ENCODE assay signal across 12 cellular contexts in the genomic region with DNA sequence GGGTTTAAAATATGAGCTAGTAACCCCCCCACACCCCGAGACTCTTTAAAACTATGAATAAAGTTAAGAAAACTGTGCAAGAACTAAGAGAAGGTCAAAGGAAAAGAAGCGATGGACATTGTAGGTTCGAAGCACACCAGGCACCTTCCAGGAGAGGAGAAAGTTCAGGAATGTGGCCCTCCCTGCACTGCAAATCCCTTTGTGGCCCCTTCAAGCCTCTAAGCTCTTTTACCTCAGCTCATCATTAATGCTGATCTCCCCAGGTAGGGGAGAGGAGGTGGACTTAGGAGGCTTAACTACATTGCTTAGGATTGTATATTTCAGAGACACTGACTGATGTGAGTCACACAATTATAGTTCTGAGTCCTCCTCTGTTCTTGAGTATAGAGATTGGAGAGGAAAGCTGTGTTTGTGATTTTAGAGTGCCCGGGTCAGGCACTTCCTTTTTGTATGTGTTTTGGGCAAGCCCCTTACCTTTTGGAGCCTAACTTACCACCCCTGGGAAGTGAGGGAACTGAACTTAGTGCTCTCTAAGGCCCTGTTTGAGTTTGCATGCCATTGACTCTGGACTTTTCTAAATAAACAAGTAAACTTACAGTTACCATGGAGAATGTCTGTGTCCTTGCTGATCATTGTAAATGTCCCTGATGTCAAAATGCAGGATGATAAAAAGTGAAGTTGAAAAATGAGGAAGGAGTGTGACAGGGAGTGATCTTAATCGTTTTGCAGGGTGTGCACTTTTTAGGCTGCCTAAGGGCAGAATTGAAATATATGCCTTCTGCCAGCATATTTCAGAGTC.
DNase-seq lines count a peak whose midpoint lies in the region; ATAC-seq and TF ChIP-seq lines count a peak whose summit lies in the region.
"Had no signal": no experiment of that assay in that cellular context is flagged by ENCODE, and none has a peak within 500 bp of the region (broad histone marks: within the 10 kb centered on the region; RNA-seq: fewer than 3 reads in every experiment).

No MANE protein-coding gene starts in this region.

- no peaks in the 10 kb centered on the region for H3K27me3 Mint-ChIP-seq in memory B cell

- H3K79me2 ChIP-seq in ACC112 (ENCODE audit: control insufficient read depth, insufficient read depth, low read length, unreplicated experiment), result no peaks in the 10 kb centered on the region

- ATAC-seq in memory B cell (ENCODE audit: low read depth), result peak; percentile 59
- ATAC-seq in GM18502 (IDR thresholded peaks at IDR 0.05; ENCODE audit: poor library complexity, unreplicated experiment), result no peak

- H3K4me3 ChIP-seq in ACC112 (ENCODE audit: low read depth, low read length) (no peak overlapping the region), astrocyte of the spinal cord (ENCODE audit: low read depth, low read length) (no peak overlapping the region)

- TF ChIP-seq CTCF in astrocyte of the spinal cord (IDR thresholded peaks at IDR 0.05; ENCODE audit: low read depth, low read length), result no peak

- peak overlapping the region; percentile 26 for H2AFZ ChIP-seq in ACC112 (ENCODE audit: low read length, unreplicated experiment)

- H3K27me3 ChIP-seq in ACC112 (ENCODE audit: insufficient read depth, low read length), result no peaks in the 10 kb centered on the region

- peak overlapping the region; percentile 95 for H3K27ac ChIP-seq in ACC112 (ENCODE audit: low read depth, low read length)
- H3K27ac ChIP-seq: C4-2B had no signal

- peaks cover 28% of the 10 kb centered on the region for H3K4me1 ChIP-seq in ACC112 (ENCODE audit: control insufficient read depth, insufficient read depth, low read length, unreplicated experiment)

- H3K27ac Mint-ChIP-seq in memory B cell, result no peak overlapping the region

- in situ Hi-C loops in astrocyte of the spinal cord (cut with HindIII; ENCODE audit: low sequenced_read_pairs), result no loop called here

- no peaks in the 10 kb centered on the region for H3K36me3 Mint-ChIP-seq in memory B cell

- H3K36me3 ChIP-seq in ACC112 (ENCODE audit: insufficient read depth, low read length), result no peaks in the 10 kb centered on the region

- H3K4me1 Mint-ChIP-seq in memory B cell, result peaks cover 3% of the 10 kb centered on the region

- H3K9me3 Mint-ChIP-seq in memory B cell, result no peaks in the 10 kb centered on the region
- H3K9me3 Mint-ChIP-seq: neural crest cell had no signal

- H3K4me3 Mint-ChIP-seq in memory B cell, result no peak overlapping the region
- H3K4me3 Mint-ChIP-seq: neural crest cell had no signal

- DNase-seq in MV-4-11 (lab: John Stamatoyannopoulos, UW) (peak; percentile 76), astrocyte of the spinal cord (ENCODE audit: low read depth, low spot score) (peak; percentile 41), memory B cell (ENCODE audit: low spot score in 2 of 2) (no peak), kidney glomerular epithelial cell (lab: John Stamatoyannopoulos, UW) (no peak), NCI-H2196 treated with DMSO at 0.1 percent for 48 hours (lab: John Stamatoyannopoulos, UW; ENCODE audit: unreplicated experiment) (no peak), mucosa of gallbladder (ENCODE audit: low spot score) (no peak)
- DNase-seq: activated CD8-positive, alpha-beta memory T cell treated with anti-CD3 and anti-CD28 coated beads for 24 hours; stimulated activated naive CD4-positive, alpha-beta T cell treated with Interleukin-2 at 50 U/mL for 16 hours had no signal

Comparison
In these comparisons a context has a peak if more than half of its experiments do, and no peak if none do; other contexts are left out.
1. DNase-seq: peak in MV-4-11 (single experiment) and astrocyte of the spinal cord (single experiment); none in memory B cell (0 of 2), kidney glomerular epithelial cell (single experiment), NCI-H2196 treated with DMSO at 0.1 percent for 48 hours (single experiment) and mucosa of gallbladder (single experiment).